Comparison of ENCODE assay signal across 12 cellular contexts in the genomic region with DNA sequence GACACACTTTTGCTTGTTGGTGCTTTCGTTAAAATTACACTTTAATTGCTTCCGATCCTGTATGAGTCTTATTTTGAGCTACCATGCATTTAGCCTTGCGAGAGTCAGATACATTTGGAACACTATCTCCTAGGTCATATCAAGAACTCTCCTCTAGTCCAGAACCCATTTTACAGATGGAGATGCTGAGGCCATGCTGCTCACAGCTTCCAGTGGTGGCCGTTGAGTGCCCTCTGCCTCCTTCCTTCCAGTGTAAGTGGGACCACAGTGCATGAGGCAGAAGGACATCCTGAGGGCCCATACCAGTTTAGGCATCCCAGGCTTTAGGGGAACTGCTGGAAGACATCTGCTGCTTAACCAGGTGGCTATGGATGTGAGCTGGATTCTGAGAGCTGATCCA. TPM values are rescaled to one million over a fixed set of nuclear protein-coding genes. Genes with fewer than 3 reads are reported as not detected.
"Had no signal": no experiment of that assay in that cellular context is flagged by ENCODE, and none has a peak within 500 bp of the region (broad histone marks: within the 10 kb centered on the region; RNA-seq: fewer than 3 reads in every experiment).

No MANE protein-coding gene starts in this region.

- H3K4me3 ChIP-seq: esophagus muscularis mucosa, lower lobe of right lung, tibial artery had no signal

- H3K27ac ChIP-seq: esophagus muscularis mucosa, lower lobe of right lung, parathyroid adenoma, tibial artery, VCaP had no signal

- H3K27me3 ChIP-seq: esophagus muscularis mucosa, tibial artery had no signal

- H3K9me3 ChIP-seq: esophagus muscularis mucosa, lower lobe of right lung, tibial artery had no signal

- DNase-seq: activated naive CD8-positive, alpha-beta T cell treated with anti-CD3 and anti-CD28 coated beads for 36 hours; activated T-cell treated with anti-CD3 and anti-CD28 coated beads for 4 hours; lower lobe of right lung; stimulated activated CD4-positive, alpha-beta T cell treated with anti-CD3 and anti-CD28 coated beads, Interleukin-4, amount 100 ng/mL, for 4 hours; tibial artery had no signal

- H2AFZ ChIP-seq: parathyroid adenoma had no signal

- H3K9ac ChIP-seq: parathyroid adenoma had no signal

- H3K79me2 ChIP-seq: parathyroid adenoma had no signal

- H3K4me1 ChIP-seq: esophagus muscularis mucosa, lower lobe of right lung had no signal

RNA-seq across cellular contexts. Expression of a gene that starts 6.9 kb away (rescaled TPM):
- total RNA-seq: fibroblast of villous mesenchyme, skeletal muscle tissue had no signal

RNA-seq across cellular contexts. Expression of a gene that starts 59.0 kb away (rescaled TPM):
- total RNA-seq: activated CD8-positive, alpha-beta T cell treated with anti-CD3 and anti-CD28 coated beads for 36 hours; dermis microvascular lymphatic vessel endothelial cell had no signal
